In the genomic region with DNA sequence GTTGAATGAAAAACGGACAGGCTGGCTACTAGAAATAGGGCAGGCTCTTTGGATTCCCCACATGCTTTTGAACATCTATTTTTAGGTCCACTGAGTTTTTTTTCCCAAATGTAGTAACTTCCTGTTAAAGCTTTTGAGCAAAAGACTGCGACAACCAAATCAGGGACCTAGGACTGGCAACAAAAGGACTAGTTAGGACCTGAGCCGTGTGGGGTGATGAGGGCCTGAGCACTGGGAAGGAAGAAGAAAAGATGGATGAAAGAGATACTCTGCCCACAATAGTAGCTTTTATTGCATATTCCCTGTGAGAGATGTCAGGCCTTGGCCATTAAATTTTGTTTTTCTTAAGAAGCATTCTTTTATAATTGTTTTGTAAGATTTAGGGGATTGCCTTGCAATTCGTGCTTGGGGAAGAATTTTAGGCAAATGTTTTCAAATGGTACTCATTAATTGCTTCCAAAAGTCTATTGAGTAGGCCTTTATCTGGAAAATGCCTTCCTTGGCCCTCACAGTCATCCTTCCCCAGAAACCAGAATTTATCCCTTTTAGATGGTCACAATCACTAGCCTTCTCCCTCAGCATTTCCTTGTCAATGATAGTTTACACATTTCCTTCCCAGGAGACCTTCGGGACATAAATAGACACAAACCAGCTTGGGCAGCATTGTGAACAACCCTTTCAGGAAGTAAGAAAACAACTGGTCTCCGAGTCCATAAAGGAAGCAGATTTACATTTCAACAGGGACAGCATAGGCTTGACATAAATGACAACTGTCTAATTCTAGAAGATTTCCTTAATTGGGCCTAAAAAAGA, we compare ENCODE assay signal across 12 cellular contexts.
DNase-seq lines count a peak whose midpoint lies in the region; FAIRE-seq and TF ChIP-seq lines count a peak whose summit lies in the region.
"Had no signal": no experiment of that assay in that cellular context is flagged by ENCODE, and none has a peak within 500 bp of the region (broad histone marks: within the 10 kb centered on the region; RNA-seq: fewer than 3 reads in every experiment).

No MANE protein-coding gene starts in this region.

- H3K27ac ChIP-seq in neuronal stem cell (replicated peaks; ENCODE audit: low read length) = no peak overlapping the region
- H3K27ac ChIP-seq: HL-60 had no signal

- H2AFZ ChIP-seq in neuronal stem cell (ENCODE audit: low read length) = peak overlapping the region; percentile 64

- no peak overlapping the region for H4K91ac ChIP-seq in neuronal stem cell (ENCODE audit: low read depth, low read length, poor library complexity)

- no peak for FAIRE-seq in urothelium cell line (lab: Jason Lieb, UNC)

- H2BK12ac ChIP-seq in neuronal stem cell (ENCODE audit: low read length) = no peak overlapping the region

- H3K9ac ChIP-seq in neuronal stem cell (ENCODE audit: low read depth, low read length, poor library complexity) = no peak overlapping the region

- H3K4me1 ChIP-seq in neuronal stem cell (ENCODE audit: control insufficient read depth in 2 of 2, insufficient read depth in 1 of 2, low read depth in 1 of 2, low read length in 2 of 2) = peaks cover 11 to 19% of the 10 kb centered on the region in 2 donors
- H3K4me1 ChIP-seq: Caco-2 had no signal

- no peak overlapping the region for H3K4me2 ChIP-seq in neuronal stem cell (ENCODE audit: insufficient read depth, low read length, poor library complexity, severe bottlenecking)

- H4K8ac ChIP-seq in neuronal stem cell (ENCODE audit: low read depth, low read length) = no peak overlapping the region

- H3K18ac ChIP-seq in neuronal stem cell (ENCODE audit: low read length) = no peak overlapping the region

- no peak overlapping the region for H3K14ac ChIP-seq in neuronal stem cell (ENCODE audit: low read length)

- no CpG with 5 or more reads among the region's 6 CpGs for WGBS in neuronal stem cell (ENCODE audit: extremely low coverage in 2 of 2, insufficient read length in 2 of 2, insufficient replicate concordance in 1 of 2), 2 donors

- H3K79me1 ChIP-seq in neuronal stem cell (ENCODE audit: low read depth, low read length) = no peaks in the 10 kb centered on the region

- H2BK120ac ChIP-seq in neuronal stem cell (ENCODE audit: low read depth, low read length) = no peak overlapping the region

- no peak for TF ChIP-seq POLR2A in NB4 (IDR thresholded peaks at IDR 0.05; ENCODE audit: extremely low read depth, insufficient read length)

- no peaks in the 10 kb centered on the region for H3K36me3 ChIP-seq in neuronal stem cell (replicated peaks in 1 of 2; ENCODE audit: control insufficient read depth in 2 of 2, insufficient read depth in 2 of 2, low read length in 2 of 2)

- H3K27me3 ChIP-seq in neuronal stem cell (ENCODE audit: control insufficient read depth in 3 of 3, insufficient read depth in 3 of 3, low read depth in 1 of 3, low read length in 3 of 3) = no peaks in the 10 kb centered on the region

- H2BK15ac ChIP-seq in neuronal stem cell (ENCODE audit: low read length) = no peak overlapping the region

- H3K4ac ChIP-seq in neuronal stem cell (ENCODE audit: low read length) = no peak overlapping the region

- H3K23ac ChIP-seq in neuronal stem cell (ENCODE audit: low read depth, low read length, poor library complexity) = no peak overlapping the region

- peak; percentile 85 for DNase-seq in DMS153 treated with DMSO at 0.1 percent for 48 hours (lab: John Stamatoyannopoulos, UW; ENCODE audit: unreplicated experiment)
- DNase-seq in NB4 (ENCODE audit: low read depth) = peak; percentile 3
- peak; percentile 51 for DNase-seq in fibroblast of peridontal ligament (ENCODE audit: extremely low read depth)
- DNase-seq in neuronal stem cell (ENCODE audit: low spot score) = no peak
- DNase-seq in activated CD8-positive, alpha-beta memory T cell treated with anti-CD3 and anti-CD28 coated beads, Interleukin-2, amount 50 U/mL, for 4 hours = no peak
- no peak for DNase-seq in GM19240 (ENCODE audit: insufficient read length, low spot score)
- no peak for DNase-seq in NCI-H526 treated with DMSO at 0.1 percent for 48 hours (lab: John Stamatoyannopoulos, UW)
- DNase-seq in urothelium cell line (ENCODE audit: low spot score) = no peak
- DNase-seq: Caco-2, NCI-H1048, T-helper 2 cell had no signal

- H3K4me3 ChIP-seq in NB4 (ENCODE audit: low read depth, low read length) (no peak overlapping the region), neuronal stem cell (ENCODE audit: low read length in 2 of 2) (no peak overlapping the region)

- H3K9me3 ChIP-seq in neuronal stem cell (replicated peaks in 1 of 2; ENCODE audit: control insufficient read depth in 2 of 2, insufficient read depth in 1 of 2, low read depth in 1 of 2, low read length in 2 of 2) = no peaks in the 10 kb centered on the region
- H3K9me3 ChIP-seq: Caco-2 had no signal

- no peak for TF ChIP-seq CTCF in NB4 (IDR thresholded peaks at IDR 0.05; ENCODE audit: low read depth, low read length)

- H2BK5ac ChIP-seq in neuronal stem cell (ENCODE audit: low read length) = no peak overlapping the region

- no peak overlapping the region for H2AK5ac ChIP-seq in neuronal stem cell (ENCODE audit: low read depth, low read length)

Comparison
In these comparisons a context has a peak if more than half of its experiments do, and no peak if none do; other contexts are left out.
1. DNase-seq: peak in DMS153 treated with DMSO at 0.1 percent for 48 hours (single experiment), NB4 (single experiment) and fibroblast of peridontal ligament (single experiment); none in neuronal stem cell (single experiment), activated CD8-positive, alpha-beta memory T cell treated with anti-CD3 and anti-CD28 coated beads, Interleukin-2, amount 50 U/mL, for 4 hours (single experiment), GM19240 (single experiment), NCI-H526 treated with DMSO at 0.1 percent for 48 hours (single experiment) and urothelium cell line (single experiment).